Comparison of ENCODE assay signal across 1 cellular context in genomic region chr5:110339399-110339798, GRCh38.
TF ChIP-seq lines count a peak whose summit lies in the region.

No MANE protein-coding gene starts in this region.

TF ChIP-seq in GM23338, 12 proteins besides CTCF, POLR2A, EP300 and RAD21:
- TF ChIP-seq REST (IDR thresholded peaks at IDR 0.05; ENCODE audit: unreplicated experiment) (no peak), ZNF462 (CRISPR knock-in tag; IDR thresholded peaks at IDR 0.05) (peak; percentile 92)
